Comparison of ENCODE assay signal across 1 cellular context in the genomic region with DNA sequence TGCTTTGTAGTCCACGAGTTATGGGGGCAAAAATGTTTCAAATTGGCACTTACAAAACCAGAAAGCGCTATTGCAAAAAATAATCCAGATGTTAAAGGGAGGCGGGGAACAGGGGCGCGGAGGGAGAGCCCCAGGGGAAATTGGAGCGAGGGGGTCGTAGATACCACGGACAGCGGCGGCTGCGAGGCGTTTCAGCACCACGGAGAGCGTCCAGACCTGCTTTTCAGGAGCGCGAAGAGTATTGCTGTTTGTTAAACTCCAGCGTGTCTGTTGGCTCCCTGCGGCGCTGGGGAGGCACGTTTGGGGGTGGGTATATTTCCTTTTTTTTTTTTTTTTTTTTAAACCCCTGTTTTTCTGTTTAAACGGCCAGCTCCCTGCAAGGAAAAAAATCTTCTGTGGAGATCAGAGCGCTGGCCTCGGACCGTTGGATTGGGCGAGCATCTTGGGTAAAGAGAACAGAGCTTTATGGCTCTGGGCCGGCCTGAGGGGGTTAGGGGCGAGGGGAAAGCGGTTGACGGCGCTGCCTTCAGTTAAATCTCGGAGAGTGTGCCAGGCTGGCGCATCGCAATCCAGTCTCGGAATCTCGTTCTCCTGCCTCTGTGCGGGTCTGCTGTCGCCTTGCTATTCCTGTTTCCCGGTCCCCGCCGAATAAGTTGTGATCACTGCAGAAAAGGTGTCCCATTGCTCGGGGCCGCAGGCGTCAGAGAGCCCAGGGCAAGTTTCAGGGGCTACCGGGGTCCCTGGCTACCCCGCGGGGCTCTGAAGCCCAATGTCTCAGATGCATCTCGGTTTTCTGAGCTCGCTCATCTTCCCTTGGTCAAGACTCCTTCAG.
TF ChIP-seq lines count a peak whose summit lies in the region.

A gene (minus strand): TSS at position 288 of the 832 bp plus-strand sequence. CDS start 302 bp downstream, outside the sequence.

TF ChIP-seq in HepG2, 621 proteins besides CTCF, POLR2A, EP300 and RAD21 (continued from another document and continues in another):
- TF ChIP-seq, protein P1, sequence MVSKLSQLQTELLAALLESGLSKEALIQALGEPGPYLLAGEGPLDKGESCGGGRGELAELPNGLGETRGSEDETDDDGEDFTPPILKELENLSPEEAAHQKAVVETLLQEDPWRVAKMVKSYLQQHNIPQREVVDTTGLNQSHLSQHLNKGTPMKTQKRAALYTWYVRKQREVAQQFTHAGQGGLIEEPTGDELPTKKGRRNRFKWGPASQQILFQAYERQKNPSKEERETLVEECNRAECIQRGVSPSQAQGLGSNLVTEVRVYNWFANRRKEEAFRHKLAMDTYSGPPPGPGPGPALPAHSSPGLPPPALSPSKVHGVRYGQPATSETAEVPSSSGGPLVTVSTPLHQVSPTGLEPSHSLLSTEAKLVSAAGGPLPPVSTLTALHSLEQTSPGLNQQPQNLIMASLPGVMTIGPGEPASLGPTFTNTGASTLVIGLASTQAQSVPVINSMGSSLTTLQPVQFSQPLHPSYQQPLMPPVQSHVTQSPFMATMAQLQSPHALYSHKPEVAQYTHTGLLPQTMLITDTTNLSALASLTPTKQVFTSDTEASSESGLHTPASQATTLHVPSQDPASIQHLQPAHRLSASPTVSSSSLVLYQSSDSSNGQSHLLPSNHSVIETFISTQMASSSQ (IDR thresholded peaks at IDR 0.05; ENCODE audit: low read depth) = no peak
- TF ChIP-seq, protein P1 (CRISPR knock-in tag; IDR thresholded peaks at IDR 0.05; ENCODE audit: borderline replicate concordance) = peak; percentile 76
- TF ChIP-seq MED13 (CRISPR knock-in tag; IDR thresholded peaks at IDR 0.05) (peak; percentile 99), NFATC3 (CRISPR knock-in tag; IDR thresholded peaks at IDR 0.05) (peak; percentile 97; the same call in 1 of the 2 replicates), ATAD3A (CRISPR knock-in tag; IDR thresholded peaks at IDR 0.05) (peak; percentile 99), SNAPC2 (CRISPR knock-in tag; IDR thresholded peaks at IDR 0.05) (peak; percentile 99), ZNF292 (CRISPR knock-in tag; IDR thresholded peaks at IDR 0.05; ENCODE audit: borderline replicate concordance, low read depth) (peak; percentile 48; the same call in 1 of the 2 replicates), ZFP36L2 (CRISPR knock-in tag; IDR thresholded peaks at IDR 0.05) (peak; percentile 99), ZNF30 (CRISPR knock-in tag; IDR thresholded peaks at IDR 0.05) (peak; percentile 99), MTA3 (CRISPR knock-in tag; IDR thresholded peaks at IDR 0.05) (peak; percentile 97), ISX (CRISPR knock-in tag; conservative IDR thresholded peaks at IDR 0.05) (peak; percentile 100), ZNF510 (CRISPR knock-in tag; IDR thresholded peaks at IDR 0.05; ENCODE audit: low read depth) (peak; percentile 100), HIVEP1 (CRISPR knock-in tag; IDR thresholded peaks at IDR 0.05) (peak; percentile 83)
- TF ChIP-seq, protein P2, sequence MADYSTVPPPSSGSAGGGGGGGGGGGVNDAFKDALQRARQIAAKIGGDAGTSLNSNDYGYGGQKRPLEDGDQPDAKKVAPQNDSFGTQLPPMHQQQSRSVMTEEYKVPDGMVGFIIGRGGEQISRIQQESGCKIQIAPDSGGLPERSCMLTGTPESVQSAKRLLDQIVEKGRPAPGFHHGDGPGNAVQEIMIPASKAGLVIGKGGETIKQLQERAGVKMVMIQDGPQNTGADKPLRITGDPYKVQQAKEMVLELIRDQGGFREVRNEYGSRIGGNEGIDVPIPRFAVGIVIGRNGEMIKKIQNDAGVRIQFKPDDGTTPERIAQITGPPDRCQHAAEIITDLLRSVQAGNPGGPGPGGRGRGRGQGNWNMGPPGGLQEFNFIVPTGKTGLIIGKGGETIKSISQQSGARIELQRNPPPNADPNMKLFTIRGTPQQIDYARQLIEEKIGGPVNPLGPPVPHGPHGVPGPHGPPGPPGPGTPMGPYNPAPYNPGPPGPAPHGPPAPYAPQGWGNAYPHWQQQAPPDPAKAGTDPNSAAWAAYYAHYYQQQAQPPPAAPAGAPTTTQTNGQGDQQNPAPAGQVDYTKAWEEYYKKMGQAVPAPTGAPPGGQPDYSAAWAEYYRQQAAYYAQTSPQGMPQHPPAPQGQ (CRISPR knock-in tag; IDR thresholded peaks at IDR 0.05; ENCODE audit: borderline replicate concordance) = no peak
- TF ChIP-seq, protein P3, sequence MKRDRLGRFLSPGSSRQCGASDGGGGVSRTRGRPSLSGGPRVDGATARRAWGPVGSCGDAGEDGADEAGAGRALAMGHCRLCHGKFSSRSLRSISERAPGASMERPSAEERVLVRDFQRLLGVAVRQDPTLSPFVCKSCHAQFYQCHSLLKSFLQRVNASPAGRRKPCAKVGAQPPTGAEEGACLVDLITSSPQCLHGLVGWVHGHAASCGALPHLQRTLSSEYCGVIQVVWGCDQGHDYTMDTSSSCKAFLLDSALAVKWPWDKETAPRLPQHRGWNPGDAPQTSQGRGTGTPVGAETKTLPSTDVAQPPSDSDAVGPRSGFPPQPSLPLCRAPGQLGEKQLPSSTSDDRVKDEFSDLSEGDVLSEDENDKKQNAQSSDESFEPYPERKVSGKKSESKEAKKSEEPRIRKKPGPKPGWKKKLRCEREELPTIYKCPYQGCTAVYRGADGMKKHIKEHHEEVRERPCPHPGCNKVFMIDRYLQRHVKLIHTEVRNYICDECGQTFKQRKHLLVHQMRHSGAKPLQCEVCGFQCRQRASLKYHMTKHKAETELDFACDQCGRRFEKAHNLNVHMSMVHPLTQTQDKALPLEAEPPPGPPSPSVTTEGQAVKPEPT (CRISPR knock-in tag; IDR thresholded peaks at IDR 0.05; ENCODE audit: low read depth) = peak; percentile 97
- TF ChIP-seq, protein P4, sequence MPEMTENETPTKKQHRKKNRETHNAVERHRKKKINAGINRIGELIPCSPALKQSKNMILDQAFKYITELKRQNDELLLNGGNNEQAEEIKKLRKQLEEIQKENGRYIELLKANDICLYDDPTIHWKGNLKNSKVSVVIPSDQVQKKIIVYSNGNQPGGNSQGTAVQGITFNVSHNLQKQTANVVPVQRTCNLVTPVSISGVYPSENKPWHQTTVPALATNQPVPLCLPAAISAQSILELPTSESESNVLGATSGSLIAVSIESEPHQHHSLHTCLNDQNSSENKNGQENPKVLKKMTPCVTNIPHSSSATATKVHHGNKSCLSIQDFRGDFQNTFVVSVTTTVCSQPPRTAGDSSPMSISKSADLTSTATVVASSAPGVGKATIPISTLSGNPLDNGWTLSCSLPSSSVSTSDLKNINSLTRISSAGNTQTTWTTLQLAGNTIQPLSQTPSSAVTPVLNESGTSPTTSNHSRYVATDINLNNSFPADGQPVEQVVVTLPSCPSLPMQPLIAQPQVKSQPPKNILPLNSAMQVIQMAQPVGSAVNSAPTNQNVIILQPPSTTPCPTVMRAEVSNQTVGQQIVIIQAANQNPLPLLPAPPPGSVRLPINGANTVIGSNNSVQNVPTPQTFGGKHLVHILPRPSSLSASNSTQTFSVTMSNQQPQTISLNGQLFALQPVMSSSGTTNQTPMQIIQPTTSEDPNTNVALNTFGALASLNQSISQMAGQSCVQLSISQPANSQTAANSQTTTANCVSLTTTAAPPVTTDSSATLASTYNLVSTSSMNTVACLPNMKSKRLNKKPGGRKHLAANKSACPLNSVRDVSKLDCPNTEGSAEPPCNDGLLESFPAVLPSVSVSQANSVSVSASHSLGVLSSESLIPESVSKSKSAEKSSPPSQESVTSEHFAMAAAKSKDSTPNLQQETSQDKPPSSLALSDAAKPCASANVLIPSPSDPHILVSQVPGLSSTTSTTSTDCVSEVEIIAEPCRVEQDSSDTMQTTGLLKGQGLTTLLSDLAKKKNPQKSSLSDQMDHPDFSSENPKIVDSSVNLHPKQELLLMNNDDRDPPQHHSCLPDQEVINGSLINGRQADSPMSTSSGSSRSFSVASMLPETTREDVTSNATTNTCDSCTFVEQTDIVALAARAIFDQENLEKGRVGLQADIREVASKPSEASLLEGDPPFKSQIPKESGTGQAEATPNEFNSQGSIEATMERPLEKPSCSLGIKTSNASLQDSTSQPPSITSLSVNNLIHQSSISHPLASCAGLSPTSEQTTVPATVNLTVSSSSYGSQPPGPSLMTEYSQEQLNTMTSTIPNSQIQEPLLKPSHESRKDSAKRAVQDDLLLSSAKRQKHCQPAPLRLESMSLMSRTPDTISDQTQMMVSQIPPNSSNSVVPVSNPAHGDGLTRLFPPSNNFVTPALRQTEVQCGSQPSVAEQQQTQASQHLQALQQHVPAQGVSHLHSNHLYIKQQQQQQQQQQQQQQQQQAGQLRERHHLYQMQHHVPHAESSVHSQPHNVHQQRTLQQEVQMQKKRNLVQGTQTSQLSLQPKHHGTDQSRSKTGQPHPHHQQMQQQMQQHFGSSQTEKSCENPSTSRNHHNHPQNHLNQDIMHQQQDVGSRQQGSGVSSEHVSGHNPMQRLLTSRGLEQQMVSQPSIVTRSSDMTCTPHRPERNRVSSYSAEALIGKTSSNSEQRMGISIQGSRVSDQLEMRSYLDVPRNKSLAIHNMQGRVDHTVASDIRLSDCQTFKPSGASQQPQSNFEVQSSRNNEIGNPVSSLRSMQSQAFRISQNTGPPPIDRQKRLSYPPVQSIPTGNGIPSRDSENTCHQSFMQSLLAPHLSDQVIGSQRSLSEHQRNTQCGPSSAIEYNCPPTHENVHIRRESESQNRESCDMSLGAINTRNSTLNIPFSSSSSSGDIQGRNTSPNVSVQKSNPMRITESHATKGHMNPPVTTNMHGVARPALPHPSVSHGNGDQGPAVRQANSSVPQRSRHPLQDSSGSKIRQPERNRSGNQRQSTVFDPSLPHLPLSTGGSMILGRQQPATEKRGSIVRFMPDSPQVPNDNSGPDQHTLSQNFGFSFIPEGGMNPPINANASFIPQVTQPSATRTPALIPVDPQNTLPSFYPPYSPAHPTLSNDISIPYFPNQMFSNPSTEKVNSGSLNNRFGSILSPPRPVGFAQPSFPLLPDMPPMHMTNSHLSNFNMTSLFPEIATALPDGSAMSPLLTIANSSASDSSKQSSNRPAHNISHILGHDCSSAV (CRISPR knock-in tag; IDR thresholded peaks at IDR 0.05; ENCODE audit: borderline replicate concordance) = peak; percentile 82; the same call in 1 of the 2 replicates
- TF ChIP-seq, protein P5, sequence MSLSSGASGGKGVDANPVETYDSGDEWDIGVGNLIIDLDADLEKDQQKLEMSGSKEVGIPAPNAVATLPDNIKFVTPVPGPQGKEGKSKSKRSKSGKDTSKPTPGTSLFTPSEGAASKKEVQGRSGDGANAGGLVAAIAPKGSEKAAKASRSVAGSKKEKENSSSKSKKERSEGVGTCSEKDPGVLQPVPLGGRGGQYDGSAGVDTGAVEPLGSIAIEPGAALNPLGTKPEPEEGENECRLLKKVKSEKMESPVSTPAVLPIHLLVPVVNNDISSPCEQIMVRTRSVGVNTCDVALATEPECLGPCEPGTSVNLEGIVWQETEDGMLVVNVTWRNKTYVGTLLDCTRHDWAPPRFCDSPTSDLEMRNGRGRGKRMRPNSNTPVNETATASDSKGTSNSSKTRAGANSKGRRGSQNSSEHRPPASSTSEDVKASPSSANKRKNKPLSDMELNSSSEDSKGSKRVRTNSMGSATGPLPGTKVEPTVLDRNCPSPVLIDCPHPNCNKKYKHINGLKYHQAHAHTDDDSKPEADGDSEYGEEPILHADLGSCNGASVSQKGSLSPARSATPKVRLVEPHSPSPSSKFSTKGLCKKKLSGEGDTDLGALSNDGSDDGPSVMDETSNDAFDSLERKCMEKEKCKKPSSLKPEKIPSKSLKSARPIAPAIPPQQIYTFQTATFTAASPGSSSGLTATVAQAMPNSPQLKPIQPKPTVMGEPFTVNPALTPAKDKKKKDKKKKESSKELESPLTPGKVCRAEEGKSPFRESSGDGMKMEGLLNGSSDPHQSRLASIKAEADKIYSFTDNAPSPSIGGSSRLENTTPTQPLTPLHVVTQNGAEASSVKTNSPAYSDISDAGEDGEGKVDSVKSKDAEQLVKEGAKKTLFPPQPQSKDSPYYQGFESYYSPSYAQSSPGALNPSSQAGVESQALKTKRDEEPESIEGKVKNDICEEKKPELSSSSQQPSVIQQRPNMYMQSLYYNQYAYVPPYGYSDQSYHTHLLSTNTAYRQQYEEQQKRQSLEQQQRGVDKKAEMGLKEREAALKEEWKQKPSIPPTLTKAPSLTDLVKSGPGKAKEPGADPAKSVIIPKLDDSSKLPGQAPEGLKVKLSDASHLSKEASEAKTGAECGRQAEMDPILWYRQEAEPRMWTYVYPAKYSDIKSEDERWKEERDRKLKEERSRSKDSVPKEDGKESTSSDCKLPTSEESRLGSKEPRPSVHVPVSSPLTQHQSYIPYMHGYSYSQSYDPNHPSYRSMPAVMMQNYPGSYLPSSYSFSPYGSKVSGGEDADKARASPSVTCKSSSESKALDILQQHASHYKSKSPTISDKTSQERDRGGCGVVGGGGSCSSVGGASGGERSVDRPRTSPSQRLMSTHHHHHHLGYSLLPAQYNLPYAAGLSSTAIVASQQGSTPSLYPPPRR (CRISPR knock-in tag; IDR thresholded peaks at IDR 0.05; ENCODE audit: borderline replicate concordance) = peak; percentile 75; the same call in 1 of the 2 replicates
- TF ChIP-seq, protein P6, sequence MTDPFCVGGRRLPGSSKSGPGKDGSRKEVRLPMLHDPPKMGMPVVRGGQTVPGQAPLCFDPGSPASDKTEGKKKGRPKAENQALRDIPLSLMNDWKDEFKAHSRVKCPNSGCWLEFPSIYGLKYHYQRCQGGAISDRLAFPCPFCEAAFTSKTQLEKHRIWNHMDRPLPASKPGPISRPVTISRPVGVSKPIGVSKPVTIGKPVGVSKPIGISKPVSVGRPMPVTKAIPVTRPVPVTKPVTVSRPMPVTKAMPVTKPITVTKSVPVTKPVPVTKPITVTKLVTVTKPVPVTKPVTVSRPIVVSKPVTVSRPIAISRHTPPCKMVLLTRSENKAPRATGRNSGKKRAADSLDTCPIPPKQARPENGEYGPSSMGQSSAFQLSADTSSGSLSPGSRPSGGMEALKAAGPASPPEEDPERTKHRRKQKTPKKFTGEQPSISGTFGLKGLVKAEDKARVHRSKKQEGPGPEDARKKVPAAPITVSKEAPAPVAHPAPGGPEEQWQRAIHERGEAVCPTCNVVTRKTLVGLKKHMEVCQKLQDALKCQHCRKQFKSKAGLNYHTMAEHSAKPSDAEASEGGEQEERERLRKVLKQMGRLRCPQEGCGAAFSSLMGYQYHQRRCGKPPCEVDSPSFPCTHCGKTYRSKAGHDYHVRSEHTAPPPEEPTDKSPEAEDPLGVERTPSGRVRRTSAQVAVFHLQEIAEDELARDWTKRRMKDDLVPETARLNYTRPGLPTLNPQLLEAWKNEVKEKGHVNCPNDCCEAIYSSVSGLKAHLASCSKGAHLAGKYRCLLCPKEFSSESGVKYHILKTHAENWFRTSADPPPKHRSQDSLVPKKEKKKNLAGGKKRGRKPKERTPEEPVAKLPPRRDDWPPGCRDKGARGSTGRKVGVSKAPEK (CRISPR knock-in tag; IDR thresholded peaks at IDR 0.05; ENCODE audit: borderline replicate concordance) = peak; percentile 89; the same call in 1 of the 2 replicates
- TF ChIP-seq, protein P7, sequence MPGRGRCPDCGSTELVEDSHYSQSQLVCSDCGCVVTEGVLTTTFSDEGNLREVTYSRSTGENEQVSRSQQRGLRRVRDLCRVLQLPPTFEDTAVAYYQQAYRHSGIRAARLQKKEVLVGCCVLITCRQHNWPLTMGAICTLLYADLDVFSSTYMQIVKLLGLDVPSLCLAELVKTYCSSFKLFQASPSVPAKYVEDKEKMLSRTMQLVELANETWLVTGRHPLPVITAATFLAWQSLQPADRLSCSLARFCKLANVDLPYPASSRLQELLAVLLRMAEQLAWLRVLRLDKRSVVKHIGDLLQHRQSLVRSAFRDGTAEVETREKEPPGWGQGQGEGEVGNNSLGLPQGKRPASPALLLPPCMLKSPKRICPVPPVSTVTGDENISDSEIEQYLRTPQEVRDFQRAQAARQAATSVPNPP (CRISPR knock-in tag; IDR thresholded peaks at IDR 0.05) = peak; percentile 63; the same call in 1 of the 2 replicates
